Comparison of ENCODE assay signal across 11 cellular contexts in genomic region chr4:151035321-151035720, GRCh38.
DNase-seq lines count a peak whose midpoint lies in the region; ATAC-seq and TF ChIP-seq lines count a peak whose summit lies in the region.
"Had no signal": no experiment of that assay in that cellular context is flagged by ENCODE, and none has a peak within 500 bp of the region (broad histone marks: within the 10 kb centered on the region; RNA-seq: fewer than 3 reads in every experiment).

No MANE protein-coding gene starts in this region.

- H3K27ac ChIP-seq in brain microvascular endothelial cell, result no peak overlapping the region
- H3K27ac ChIP-seq: dorsolateral prefrontal cortex, Peyer's patch had no signal

- H3K27me3 ChIP-seq in brain microvascular endothelial cell (replicated peaks), result no peaks in the 10 kb centered on the region
- H3K27me3 ChIP-seq: Peyer's patch had no signal

- no peak for ATAC-seq in HG02678 (IDR thresholded peaks at IDR 0.05; ENCODE audit: unreplicated experiment)
- ATAC-seq: activated CD8-positive, alpha-beta memory T cell treated with anti-CD3 and anti-CD28 coated beads, Interleukin-2, amount 10 ng/mL, durations not matched to agents 7 days and 5 days had no signal

- no peaks in the 10 kb centered on the region for H3K36me3 ChIP-seq in brain microvascular endothelial cell (replicated peaks)
- H3K36me3 ChIP-seq: Peyer's patch had no signal

- in situ Hi-C loops in brain microvascular endothelial cell (cut with HindIII; ENCODE audit: low pct_ligation_motif_present, low sequenced_read_pairs), result no loop called here

- TF ChIP-seq CTCF in brain microvascular endothelial cell (IDR thresholded peaks at IDR 0.05; ENCODE audit: low read depth, low read length, missing control alignments), result no peak

- DNase-seq in COLO668 (lab: John Stamatoyannopoulos, UW; ENCODE audit: unreplicated experiment) (peak; percentile 64), NCI-H1105 treated with DMSO at 0.1 percent for 48 hours (lab: John Stamatoyannopoulos, UW) (peak; percentile 94), NCI-H748 (lab: John Stamatoyannopoulos, UW; ENCODE audit: unreplicated experiment) (peak; percentile 97), islet precursor cell (peak; percentile 48), brain microvascular endothelial cell (no peak), HCEC 1CT (no peak), UCSD-AML1 (lab: John Stamatoyannopoulos, UW; ENCODE audit: unreplicated experiment) (no peak)
- DNase-seq: activated CD8-positive, alpha-beta memory T cell treated with anti-CD3 and anti-CD28 coated beads, Interleukin-2, amount 10 ng/mL, durations not matched to agents 7 days and 5 days; dorsolateral prefrontal cortex; Peyer's patch had no signal

- no peak overlapping the region for H3K4me3 ChIP-seq in brain microvascular endothelial cell (ENCODE audit: low read depth, low read length)
- H3K4me3 ChIP-seq: dorsolateral prefrontal cortex, Peyer's patch had no signal

Comparison
In these comparisons a context has a peak if more than half of its experiments do, and no peak if none do; other contexts are left out.
1. DNase-seq: peak in COLO668 (single experiment), NCI-H1105 treated with DMSO at 0.1 percent for 48 hours (single experiment), NCI-H748 (single experiment) and islet precursor cell (single experiment); none in brain microvascular endothelial cell (single experiment), HCEC 1CT (single experiment) and UCSD-AML1 (single experiment).